In the genomic region with DNA sequence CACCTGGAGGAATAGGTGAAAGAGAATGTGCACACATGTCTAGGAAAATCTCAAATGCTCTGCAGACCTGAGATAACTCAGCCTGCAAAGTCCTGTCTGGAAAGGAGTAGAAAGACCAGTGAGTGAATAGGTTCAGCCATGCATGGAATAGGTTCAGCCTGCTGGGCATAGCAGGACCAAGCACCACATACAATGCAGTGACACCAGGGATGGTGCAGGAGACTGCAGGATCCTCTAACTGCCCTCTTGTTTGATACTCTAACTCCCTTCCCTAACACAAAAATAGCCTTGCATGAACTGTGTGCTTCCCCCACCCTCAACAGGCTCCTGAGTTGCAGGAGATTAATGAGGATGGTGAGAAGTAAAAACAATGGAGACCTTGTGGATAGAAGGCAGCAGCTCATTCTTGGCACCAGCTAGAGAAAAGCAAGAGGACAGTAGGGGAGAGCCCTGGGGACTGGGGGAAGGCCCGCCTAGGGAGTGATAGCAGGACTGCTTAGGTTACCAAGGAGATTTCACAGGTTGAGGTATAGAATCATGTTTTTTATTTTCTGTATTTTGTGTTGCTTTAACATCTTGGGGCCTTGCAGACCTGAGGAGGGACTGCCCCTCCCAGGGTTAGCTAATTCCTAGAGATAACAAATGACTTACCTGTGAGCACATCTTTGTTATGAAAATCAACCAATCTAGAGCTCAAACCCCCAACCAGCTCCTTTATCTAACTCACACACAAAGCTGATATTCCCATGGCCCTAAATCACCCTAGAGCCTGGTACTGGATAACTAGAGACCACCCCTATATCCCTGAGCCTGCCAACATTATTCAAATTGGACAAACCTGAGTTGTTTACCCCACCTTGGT, we compare ENCODE assay signal across 24 cellular contexts.
"Had no signal": no experiment of that assay in that cellular context is flagged by ENCODE, and none has a peak within 500 bp of the region (broad histone marks: within the 10 kb centered on the region; RNA-seq: fewer than 3 reads in every experiment).

No MANE protein-coding gene starts in this region.

- H3K9me3 Mint-ChIP-seq: activated CD4-positive, alpha-beta memory T cell treated with anti-CD3 and anti-CD28 coated beads, Interleukin-2, amount 10 ng/mL, durations not matched to agents 7 days and 5 days; activated naive CD4-positive, alpha-beta T cell treated with anti-CD3 and anti-CD28 coated beads, Interleukin-2, amount 10 ng/mL, durations not matched to agents 7 days and 5 days; activated naive CD8-positive, alpha-beta T cell treated with anti-CD3 and anti-CD28 coated beads for 36 hours; activated T-helper 17 cell treated with anti-CD3 and anti-CD28 coated beads, Interleukin-2, amount 50 U/mL, for 72 hours had no signal

- H3K27ac ChIP-seq: breast epithelium, VCaP had no signal

- H3K36me3 ChIP-seq: breast epithelium had no signal

- H3K4me1 ChIP-seq: breast epithelium had no signal

- H3K9me3 ChIP-seq: breast epithelium had no signal

- H3K4me1 Mint-ChIP-seq: activated CD4-positive, alpha-beta memory T cell treated with anti-CD3 and anti-CD28 coated beads, Interleukin-2, amount 10 ng/mL, durations not matched to agents 7 days and 5 days; activated CD4-positive, alpha-beta T cell treated with anti-CD3 and anti-CD28 coated beads for 36 hours; activated naive CD4-positive, alpha-beta T cell treated with anti-CD3 and anti-CD28 coated beads, Interleukin-2, amount 10 ng/mL, durations not matched to agents 7 days and 5 days; activated naive CD8-positive, alpha-beta T cell treated with anti-CD3 and anti-CD28 coated beads for 36 hours; activated T-helper 17 cell treated with anti-CD3 and anti-CD28 coated beads, Interleukin-2, amount 50 U/mL, for 72 hours; T-helper 17 cell had no signal

- H3K36me3 Mint-ChIP-seq: activated naive CD4-positive, alpha-beta T cell treated with anti-CD3 and anti-CD28 coated beads, Interleukin-2, amount 10 ng/mL, durations not matched to agents 7 days and 5 days; activated naive CD8-positive, alpha-beta T cell treated with anti-CD3 and anti-CD28 coated beads for 36 hours had no signal

- H3K4me3 Mint-ChIP-seq: activated CD4-positive, alpha-beta memory T cell treated with anti-CD3 and anti-CD28 coated beads, Interleukin-2, amount 10 ng/mL, durations not matched to agents 7 days and 5 days; activated CD4-positive, alpha-beta T cell treated with anti-CD3 and anti-CD28 coated beads for 36 hours; activated naive CD4-positive, alpha-beta T cell treated with anti-CD3 and anti-CD28 coated beads, Interleukin-2, amount 10 ng/mL, durations not matched to agents 7 days and 5 days; activated naive CD8-positive, alpha-beta T cell treated with anti-CD3 and anti-CD28 coated beads for 36 hours; activated T-helper 17 cell treated with anti-CD3 and anti-CD28 coated beads, Interleukin-2, amount 50 U/mL, for 72 hours; T-helper 17 cell had no signal

- ATAC-seq: activated CD4-positive, alpha-beta T cell treated with anti-CD3 and anti-CD28 coated beads for 36 hours; activated T-helper 17 cell treated with anti-CD3 and anti-CD28 coated beads, Interleukin-2, amount 50 U/mL, for 72 hours; K562; T-helper 17 cell had no signal

- DNase-seq: activated CD4-positive, alpha-beta memory T cell treated with anti-CD3 and anti-CD28 coated beads, Interleukin-2, amount 10 ng/mL, durations not matched to agents 7 days and 5 days; activated CD4-positive, alpha-beta T cell treated with anti-CD3 and anti-CD28 coated beads for 36 hours; activated CD4-positive, alpha-beta T cell treated with anti-CD3 and anti-CD28 coated beads, Interleukin-2, amount 50 U/mL, for 1 hour; activated gamma-delta T cell; activated naive CD4-positive, alpha-beta T cell treated with anti-CD3 and anti-CD28 coated beads, Interleukin-2, amount 10 ng/mL, durations not matched to agents 7 days and 5 days; activated naive CD8-positive, alpha-beta T cell treated with anti-CD3 and anti-CD28 coated beads for 36 hours; activated T-cell treated with anti-CD3 and anti-CD28 coated beads for 4 hours; activated T-cell treated with anti-CD3 and anti-CD28 coated beads, Interleukin-2, amount 50 U/mL, for 48 hours; anterior cingulate cortex; caudate nucleus; Karpas-422; NCI-H1417; NCI-H1930; NCI-H2171; NCI-H2227 treated with DMSO at 0.1 percent for 48 hours; NCI-H446 treated with DMSO at 0.1 percent for 48 hours; NCI-H524 treated with DMSO at 0.1 percent for 48 hours; NCI-H748 treated with DMSO at 0.1 percent for 48 hours; SIG-M5; T-helper 17 cell had no signal

- H3K27ac Mint-ChIP-seq: activated CD4-positive, alpha-beta memory T cell treated with anti-CD3 and anti-CD28 coated beads, Interleukin-2, amount 10 ng/mL, durations not matched to agents 7 days and 5 days; activated CD4-positive, alpha-beta T cell treated with anti-CD3 and anti-CD28 coated beads for 36 hours; activated naive CD4-positive, alpha-beta T cell treated with anti-CD3 and anti-CD28 coated beads, Interleukin-2, amount 10 ng/mL, durations not matched to agents 7 days and 5 days; activated naive CD8-positive, alpha-beta T cell treated with anti-CD3 and anti-CD28 coated beads for 36 hours; activated T-helper 17 cell treated with anti-CD3 and anti-CD28 coated beads, Interleukin-2, amount 50 U/mL, for 72 hours; T-helper 17 cell had no signal

- H3K27me3 Mint-ChIP-seq: activated CD4-positive, alpha-beta memory T cell treated with anti-CD3 and anti-CD28 coated beads, Interleukin-2, amount 10 ng/mL, durations not matched to agents 7 days and 5 days; activated CD4-positive, alpha-beta T cell treated with anti-CD3 and anti-CD28 coated beads for 36 hours; activated naive CD4-positive, alpha-beta T cell treated with anti-CD3 and anti-CD28 coated beads, Interleukin-2, amount 10 ng/mL, durations not matched to agents 7 days and 5 days; activated naive CD8-positive, alpha-beta T cell treated with anti-CD3 and anti-CD28 coated beads for 36 hours had no signal

- H3K27me3 ChIP-seq: breast epithelium had no signal

- H3K4me3 ChIP-seq: breast epithelium, K562 had no signal
